10 cellular contexts compared by ENCODE assay signal in genomic region chrX:108299101-108299591, GRCh38.
DNase-seq lines count a peak whose midpoint lies in the region; ATAC-seq, FAIRE-seq and TF ChIP-seq lines count a peak whose summit lies in the region.
"Had no signal": no experiment of that assay in that cellular context is flagged by ENCODE, and none has a peak within 500 bp of the region (broad histone marks: within the 10 kb centered on the region; RNA-seq: fewer than 3 reads in every experiment).

No MANE protein-coding gene starts in this region.

- H2AFZ ChIP-seq in endothelial cell of umbilical vein (ENCODE audit: low read depth, low read length) = no peak overlapping the region

- BruUV-seq in endothelial cell of umbilical vein (replicated peaks; lab: Mats Ljungman, UMichigan) = no TSS peak

- POLR2A ChIA-PET in endothelial cell of umbilical vein (lab: Charles Lee) = no interaction called here

- intact Hi-C loops in heart left ventricle (cut with DNase I) (loop anchor here in 2 of 10 donors (10.0 kb wide), 2 partner anchors 64 to 1176 kb away; no protein-coding TSS in a partner anchor), right cardiac atrium (cut with DNase I) (no loop called here), endothelial cell of umbilical vein (cut with micrococcal nuclease) (no loop called here)

- H3K9ac ChIP-seq in endothelial cell of umbilical vein (replicated peaks; ENCODE audit: extremely low read depth, insufficient read depth, low read length) = no peak overlapping the region

- H3K27ac ChIP-seq in heart left ventricle (no peak overlapping the region), right cardiac atrium (ENCODE audit: low read length) (no peak overlapping the region), endothelial cell of umbilical vein (ENCODE audit: insufficient read depth, low read depth, low read length) (no peak overlapping the region)

- H3K4me3 ChIP-seq in heart left ventricle = no peak overlapping the region
- H3K4me3 ChIP-seq in right cardiac atrium (ENCODE audit: low read length) = no peak overlapping the region
- H3K4me3 ChIP-seq in endothelial cell of umbilical vein (replicated peaks in 1 of 3; ENCODE audit: insufficient read depth in 1 of 3, low read depth in 1 of 3, low read length in 3 of 3) = no peak overlapping the region

- H3K9me1 ChIP-seq in endothelial cell of umbilical vein (replicated peaks; ENCODE audit: control insufficient read depth, extremely low read depth, insufficient read depth, low read length) = no peaks in the 10 kb centered on the region

- CTCF ChIA-PET in endothelial cell of umbilical vein (lab: Charles Lee) = interaction anchor here (1.0 to 2.5 kb wide), 3 partner anchors 66 to 99 kb away, joined by 3 to 26 read pairs (median 5); no protein-coding TSS in a partner anchor

- WGBS in heart left ventricle, 4 donors = 6 to 25% (median 17%) methylated on average over 2 of the region's 2 CpGs
- WGBS in right cardiac atrium = 13% methylated on average over 2 of the region's 2 CpGs

- H3K27me3 ChIP-seq in heart left ventricle (peaks cover 0 to 25% (median 0%) of the 10 kb centered on the region in 9 donors), right cardiac atrium (ENCODE audit: control insufficient read depth, insufficient read depth) (no peaks in the 10 kb centered on the region), endothelial cell of umbilical vein (ENCODE audit: control insufficient read depth in 2 of 2, insufficient read depth in 2 of 2, low read length in 2 of 2) (no peaks in the 10 kb centered on the region)

- H3K4me1 ChIP-seq in heart left ventricle (peaks cover 0 to 7% (median 0%) of the 10 kb centered on the region in 12 donors), right cardiac atrium (ENCODE audit: control insufficient read depth, insufficient read depth, low read length) (no peaks in the 10 kb centered on the region), endothelial cell of umbilical vein (ENCODE audit: control insufficient read depth, extremely low read depth, insufficient read depth, low read length) (no peaks in the 10 kb centered on the region)

- H4K20me1 ChIP-seq in endothelial cell of umbilical vein (replicated peaks; ENCODE audit: control insufficient read depth, extremely low read depth, insufficient read depth, low read length) = no peaks in the 10 kb centered on the region

- dilution Hi-C loops in endothelial cell of umbilical vein (cut with MboI; ENCODE audit: extremely low pct_ligation_motif_present, low sequenced_read_pairs) = no loop called here

- TF ChIP-seq POLR2A in heart left ventricle (IDR thresholded peaks at IDR 0.05) = no peak
- TF ChIP-seq POLR2A in endothelial cell of umbilical vein (IDR thresholded peaks at IDR 0.05; ENCODE audit: low read depth, low read length) = no peak

- no peak for FAIRE-seq in endothelial cell of umbilical vein (lab: Jason Lieb, UNC)

- ATAC-seq in heart left ventricle (peak in 3 of 4 donors; percentile 47 to 64 (median 62)), right cardiac atrium (no peak), HG03175 (IDR thresholded peaks at IDR 0.05; ENCODE audit: unreplicated experiment) (peak; percentile 79)
- ATAC-seq: activated T-cell treated with anti-CD3 and anti-CD28 coated beads, Interleukin-2, amount 50 U/mL, for 72 hours had no signal

- H3K79me2 ChIP-seq in endothelial cell of umbilical vein (ENCODE audit: control insufficient read depth, insufficient read depth, low read length) = no peaks in the 10 kb centered on the region

- DNase-seq in heart left ventricle = no peak
- no peak for DNase-seq in right cardiac atrium
- peak; percentile 60 for DNase-seq in endothelial cell of umbilical vein (ENCODE audit: low read depth, low spot score)
- peak; percentile 42 for DNase-seq in ureter (ENCODE audit: low spot score)
- DNase-seq in activated gamma-delta T cell (lab: John Stamatoyannopoulos, UW) = no peak
- DNase-seq in NCI-H1105 (lab: John Stamatoyannopoulos, UW) = no peak
- no peak for DNase-seq in NCI-H1436 (lab: John Stamatoyannopoulos, UW)
- DNase-seq: activated T-cell treated with anti-CD3 and anti-CD28 coated beads, Interleukin-2, amount 50 U/mL, for 72 hours; stimulated activated CD4-positive, alpha-beta T cell treated with anti-CD3 and anti-CD28 coated beads, Interleukin-4, amount 100 ng/mL, for 24 hours had no signal

- no peaks in the 10 kb centered on the region for H3K9me3 ChIP-seq in heart left ventricle
- H3K9me3 ChIP-seq in right cardiac atrium (ENCODE audit: control insufficient read depth, low read length) = no peaks in the 10 kb centered on the region
- H3K9me3 ChIP-seq in endothelial cell of umbilical vein (replicated peaks; ENCODE audit: control insufficient read depth, insufficient read depth, low read length) = no peaks in the 10 kb centered on the region

- H3K36me3 ChIP-seq in heart left ventricle = no peaks in the 10 kb centered on the region
- H3K36me3 ChIP-seq in endothelial cell of umbilical vein (ENCODE audit: control insufficient read depth in 2 of 2, extremely low read depth in 1 of 2, insufficient read depth in 2 of 2, low read length in 2 of 2) = no peaks in the 10 kb centered on the region

- no peak overlapping the region for H3K4me2 ChIP-seq in endothelial cell of umbilical vein (ENCODE audit: insufficient read depth, low read length)

- TF ChIP-seq CTCF in heart left ventricle (IDR thresholded peaks at IDR 0.05) (no peak), endothelial cell of umbilical vein (IDR thresholded peaks at IDR 0.05; ENCODE audit: extremely low read depth in 1 of 2, insufficient read depth in 1 of 2, low read depth in 1 of 2, low read length in 2 of 2) (no peak)

TF ChIP-seq in endothelial cell of umbilical vein, 7 proteins besides CTCF, POLR2A, EP300 and RAD21:
- TF ChIP-seq MYC (IDR thresholded peaks at IDR 0.05; ENCODE audit: low read depth, low read length) = no peak

Comparison
In these comparisons a context has a peak if more than half of its experiments do, and no peak if none do; other contexts are left out.
1. ATAC-seq: peak in heart left ventricle (3 of 4) and HG03175 (single experiment); none in right cardiac atrium (0 of 2).
2. DNase-seq: peak in endothelial cell of umbilical vein (single experiment) and ureter (single experiment); none in heart left ventricle (0 of 5), right cardiac atrium (0 of 3), activated gamma-delta T cell (single experiment), NCI-H1105 (single experiment) and NCI-H1436 (single experiment).